9 cellular contexts compared by ENCODE assay signal in the genomic region with DNA sequence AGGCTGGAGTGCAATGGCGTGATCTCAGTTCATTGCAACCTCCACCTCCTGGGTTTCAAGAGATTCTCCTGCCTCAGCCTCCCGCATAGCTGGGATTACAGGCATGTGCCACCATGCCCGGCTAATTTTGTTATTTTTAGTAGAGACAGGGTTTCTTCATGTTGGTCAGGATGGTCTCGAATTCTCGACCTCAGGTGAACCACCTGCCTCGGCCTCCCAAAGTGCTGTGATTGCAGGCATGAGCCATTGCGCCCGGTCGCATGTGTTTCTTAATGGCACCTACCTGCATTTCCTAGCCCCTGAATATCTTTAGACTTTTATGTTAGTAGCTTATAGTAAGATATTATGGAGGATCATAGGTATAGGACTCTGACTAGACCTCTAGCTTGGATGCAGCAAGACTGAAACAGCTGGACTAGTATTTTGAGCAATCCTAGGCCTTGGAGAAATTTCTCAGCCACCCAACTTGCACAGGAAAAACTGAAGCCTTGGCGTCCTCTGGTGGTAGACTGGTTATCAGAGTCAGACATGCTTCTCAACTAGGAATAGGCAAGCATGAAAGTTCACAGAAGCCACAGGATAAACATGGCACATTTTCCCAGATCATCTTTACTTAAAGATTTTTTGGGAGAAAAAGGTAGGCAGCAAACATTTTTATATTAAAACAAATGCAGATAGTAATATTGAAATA. TPM values are rescaled to one million over a fixed set of nuclear protein-coding genes. Genes with fewer than 3 reads are reported as not detected.
DNase-seq lines count a peak whose midpoint lies in the region; ATAC-seq and TF ChIP-seq lines count a peak whose summit lies in the region.
"Had no signal": no experiment of that assay in that cellular context is flagged by ENCODE, and none has a peak within 500 bp of the region (broad histone marks: within the 10 kb centered on the region; RNA-seq: fewer than 3 reads in every experiment).

No MANE protein-coding gene starts in this region.

- H3K27ac Mint-ChIP-seq in activated naive CD4-positive, alpha-beta T cell treated with anti-CD3 and anti-CD28 coated beads, Interleukin-2, amount 10 ng/mL, durations not matched to agents 7 days and 5 days: no peak overlapping the region
- H3K27ac Mint-ChIP-seq in activated naive CD4-positive, alpha-beta T cell treated with anti-CD3 and anti-CD28 coated beads, Interleukin-2, amount 50 U/mL, for 72 hours: peak overlapping the region in 1 of 2 donors; percentile 22
- H3K27ac Mint-ChIP-seq in activated CD8-positive, alpha-beta T cell treated with anti-CD3 and anti-CD28 coated beads, Interleukin-2, amount 10 ng/mL, durations not matched to agents 7 days and 5 days: no peak overlapping the region
- H3K27ac Mint-ChIP-seq: dendritic cell treated with granulocyte-macrophage colony-stimulating factor and Interleukin-4, amounts not matched to agents 40 ng/mL and 50 ng/mL, for 4 days had no signal

- H3K4me1 Mint-ChIP-seq in activated naive CD4-positive, alpha-beta T cell treated with anti-CD3 and anti-CD28 coated beads, Interleukin-2, amount 10 ng/mL, durations not matched to agents 7 days and 5 days: no peaks in the 10 kb centered on the region
- peaks cover 21% of the 10 kb centered on the region for H3K4me1 Mint-ChIP-seq in activated CD8-positive, alpha-beta T cell treated with anti-CD3 and anti-CD28 coated beads, Interleukin-2, amount 10 ng/mL, durations not matched to agents 7 days and 5 days (ENCODE audit: low read depth)

- CTCF ChIA-PET in activated naive CD4-positive, alpha-beta T cell treated with anti-CD3 and anti-CD28 coated beads, Interleukin-2, amount 10 ng/mL, durations not matched to agents 7 days and 5 days (lab: Charles Lee): interaction anchor here (0.5 to 2.5 kb wide), 7 partner anchors 10 to 243 kb away, joined by 3 to 10 read pairs (median 3); no protein-coding TSS in a partner anchor
- CTCF ChIA-PET in activated CD8-positive, alpha-beta T cell treated with anti-CD3 and anti-CD28 coated beads, Interleukin-2, amount 10 ng/mL, durations not matched to agents 7 days and 5 days (lab: Charles Lee): interaction anchor here (0.6 to 1.9 kb wide), 10 partner anchors 10 to 243 kb away, joined by 3 to 8 read pairs (median 4); partner anchors contain the start of gene PTPMT1

- no peak for TF ChIP-seq POLR2A in NB4 (IDR thresholded peaks at IDR 0.05; ENCODE audit: extremely low read depth, insufficient read length)

- H3K9me3 ChIP-seq in right cardiac atrium (ENCODE audit: control insufficient read depth, low read length) (no peaks in the 10 kb centered on the region), smooth muscle cell (replicated peaks; ENCODE audit: low read depth) (no peaks in the 10 kb centered on the region)

- H3K9ac ChIP-seq in smooth muscle cell (ENCODE audit: low read depth): no peak overlapping the region

- H4K20me1 ChIP-seq in smooth muscle cell (ENCODE audit: low read depth): no peaks in the 10 kb centered on the region

- H3K36me3 Mint-ChIP-seq in activated naive CD4-positive, alpha-beta T cell treated with anti-CD3 and anti-CD28 coated beads, Interleukin-2, amount 10 ng/mL, durations not matched to agents 7 days and 5 days: peaks cover 21% of the 10 kb centered on the region
- H3K36me3 Mint-ChIP-seq in activated naive CD4-positive, alpha-beta T cell treated with anti-CD3 and anti-CD28 coated beads, Interleukin-2, amount 50 U/mL, for 72 hours: peaks cover 0 to 5% of the 10 kb centered on the region in 2 donors
- peaks cover 24% of the 10 kb centered on the region for H3K36me3 Mint-ChIP-seq in activated CD8-positive, alpha-beta T cell treated with anti-CD3 and anti-CD28 coated beads, Interleukin-2, amount 10 ng/mL, durations not matched to agents 7 days and 5 days (ENCODE audit: low read depth)

- H3K79me2 ChIP-seq in smooth muscle cell (ENCODE audit: low read depth): no peaks in the 10 kb centered on the region

- no peak overlapping the region for H3K4me3 Mint-ChIP-seq in activated naive CD4-positive, alpha-beta T cell treated with anti-CD3 and anti-CD28 coated beads, Interleukin-2, amount 10 ng/mL, durations not matched to agents 7 days and 5 days
- no peak overlapping the region for H3K4me3 Mint-ChIP-seq in activated CD8-positive, alpha-beta T cell treated with anti-CD3 and anti-CD28 coated beads, Interleukin-2, amount 10 ng/mL, durations not matched to agents 7 days and 5 days
- H3K4me3 Mint-ChIP-seq: dendritic cell treated with granulocyte-macrophage colony-stimulating factor and Interleukin-4, amounts not matched to agents 40 ng/mL and 50 ng/mL, for 4 days had no signal

- H3K4me1 ChIP-seq in right cardiac atrium (ENCODE audit: control insufficient read depth, insufficient read depth, low read length) (no peaks in the 10 kb centered on the region), smooth muscle cell (ENCODE audit: low read depth) (no peaks in the 10 kb centered on the region)

- H3K27me3 ChIP-seq in right cardiac atrium (ENCODE audit: control insufficient read depth, insufficient read depth) (no peaks in the 10 kb centered on the region), smooth muscle cell (ENCODE audit: low read depth) (no peaks in the 10 kb centered on the region)

- H3K4me3 ChIP-seq in NB4 (ENCODE audit: low read depth, low read length) (no peak overlapping the region), right cardiac atrium (ENCODE audit: low read length) (no peak overlapping the region), smooth muscle cell (no peak overlapping the region)

- H3K36me3 ChIP-seq in smooth muscle cell (ENCODE audit: low read depth): peaks cover 5% of the 10 kb centered on the region

- H3K27me3 Mint-ChIP-seq in activated naive CD4-positive, alpha-beta T cell treated with anti-CD3 and anti-CD28 coated beads, Interleukin-2, amount 10 ng/mL, durations not matched to agents 7 days and 5 days: no peaks in the 10 kb centered on the region
- no peaks in the 10 kb centered on the region for H3K27me3 Mint-ChIP-seq in activated CD8-positive, alpha-beta T cell treated with anti-CD3 and anti-CD28 coated beads, Interleukin-2, amount 10 ng/mL, durations not matched to agents 7 days and 5 days (ENCODE audit: low read depth)
- H3K27me3 Mint-ChIP-seq: dendritic cell treated with granulocyte-macrophage colony-stimulating factor and Interleukin-4, amounts not matched to agents 40 ng/mL and 50 ng/mL, for 4 days had no signal

- peaks cover 4% of the 10 kb centered on the region for H3F3A ChIP-seq in smooth muscle cell (ENCODE audit: low read depth)

- H3K27ac ChIP-seq in right cardiac atrium (ENCODE audit: low read length) (no peak overlapping the region), smooth muscle cell (ENCODE audit: low read depth) (peak overlapping the region; percentile 55)

- intact Hi-C loops in right cardiac atrium (cut with DNase I): no loop called here

- TF ChIP-seq CTCF in NB4 (IDR thresholded peaks at IDR 0.05; ENCODE audit: low read depth, low read length) (peak; percentile 91), smooth muscle cell (IDR thresholded peaks at IDR 0.05; ENCODE audit: borderline replicate concordance, insufficient read depth, poor library complexity, severe bottlenecking) (peak; percentile 64)

- POLR2A ChIA-PET in activated CD8-positive, alpha-beta T cell treated with anti-CD3 and anti-CD28 coated beads, Interleukin-2, amount 10 ng/mL, durations not matched to agents 7 days and 5 days (lab: Charles Lee): no interaction called here

- DNase-seq in activated naive CD4-positive, alpha-beta T cell treated with anti-CD3 and anti-CD28 coated beads, Interleukin-2, amount 10 ng/mL, durations not matched to agents 7 days and 5 days: peak; percentile 53
- no peak for DNase-seq in activated naive CD4-positive, alpha-beta T cell treated with anti-CD3 and anti-CD28 coated beads, Interleukin-2, amount 50 U/mL, for 72 hours (ENCODE audit: low spot score in 2 of 2)
- DNase-seq in NB4 (ENCODE audit: low read depth) (peak; percentile 80), right cardiac atrium (peak in 2 of 3 donors; percentile 30 to 64), smooth muscle cell (lab: John Stamatoyannopoulos, UW; ENCODE audit: unreplicated experiment) (no peak)
- DNase-seq in activated CD8-positive, alpha-beta T cell treated with anti-CD3 and anti-CD28 coated beads, Interleukin-2, amount 10 ng/mL, durations not matched to agents 7 days and 5 days: peak; percentile 44

- H2AFZ ChIP-seq in smooth muscle cell (ENCODE audit: low read depth): no peak overlapping the region

- 85% methylated on average over 10 of the region's 10 CpGs for WGBS in right cardiac atrium
- WGBS in smooth muscle cell (ENCODE audit: low lambda C conversion rate): 88% methylated on average over 10 of the region's 10 CpGs

- no peak for ATAC-seq in activated naive CD4-positive, alpha-beta T cell treated with anti-CD3 and anti-CD28 coated beads, Interleukin-2, amount 50 U/mL, for 72 hours
- ATAC-seq in activated CD8-positive, alpha-beta T cell treated with anti-CD3 and anti-CD28 coated beads, Interleukin-2, amount 10 ng/mL, durations not matched to agents 7 days and 5 days: no peak
- peak; percentile 64 to 68 for ATAC-seq in right cardiac atrium
- ATAC-seq in GM21423 (IDR thresholded peaks at IDR 0.05; ENCODE audit: unreplicated experiment): no peak
- no peak for ATAC-seq in GM18511 (IDR thresholded peaks at IDR 0.05; ENCODE audit: unreplicated experiment)

- no peaks in the 10 kb centered on the region for H3K9me3 Mint-ChIP-seq in activated naive CD4-positive, alpha-beta T cell treated with anti-CD3 and anti-CD28 coated beads, Interleukin-2, amount 10 ng/mL, durations not matched to agents 7 days and 5 days
- no peaks in the 10 kb centered on the region for H3K9me3 Mint-ChIP-seq in activated naive CD4-positive, alpha-beta T cell treated with anti-CD3 and anti-CD28 coated beads, Interleukin-2, amount 50 U/mL, for 72 hours
- H3K9me3 Mint-ChIP-seq in activated CD8-positive, alpha-beta T cell treated with anti-CD3 and anti-CD28 coated beads, Interleukin-2, amount 10 ng/mL, durations not matched to agents 7 days and 5 days (ENCODE audit: insufficient read depth): no peaks in the 10 kb centered on the region
- H3K9me3 Mint-ChIP-seq: dendritic cell treated with granulocyte-macrophage colony-stimulating factor and Interleukin-4, amounts not matched to agents 40 ng/mL and 50 ng/mL, for 4 days had no signal

- peak overlapping the region; percentile 5 for H3K4me2 ChIP-seq in smooth muscle cell

RNA-seq across cellular contexts. Expression of gene C1QTNF4, which starts 22.7 kb away (rescaled TPM):
- 1 to 10 TPM in 1 of 2 donors, under 1 TPM in 1; 0.49 to 1.2 TPM for total RNA-seq in activated naive CD4-positive, alpha-beta T cell treated with anti-CD3 and anti-CD28 coated beads, Interleukin-2, amount 50 U/mL, for 72 hours
- total RNA-seq in activated CD8-positive, alpha-beta T cell treated with anti-CD3 and anti-CD28 coated beads, Interleukin-2, amount 10 ng/mL, durations not matched to agents 7 days and 5 days: not detected
- total RNA-seq in right cardiac atrium (under 1 TPM; 0.33 to 0.74 (median 0.48) TPM), smooth muscle cell (0.09 and 1.3 TPM in 2 replicates)
- polyA plus RNA-seq in right cardiac atrium (0.68 TPM), smooth muscle cell (0.48 and 1.0 TPM in 2 replicates)

RNA-seq across cellular contexts. Expression of gene MTCH2, which starts 25.5 kb away (rescaled TPM):
- total RNA-seq in activated naive CD4-positive, alpha-beta T cell treated with anti-CD3 and anti-CD28 coated beads, Interleukin-2, amount 50 U/mL, for 72 hours: 100 to 1,000 TPM; 103 to 134 TPM
- 100 to 1,000 TPM; 110 to 115 TPM for total RNA-seq in activated CD8-positive, alpha-beta T cell treated with anti-CD3 and anti-CD28 coated beads, Interleukin-2, amount 10 ng/mL, durations not matched to agents 7 days and 5 days
- total RNA-seq in right cardiac atrium: 10 to 100 TPM; 68.4 to 78.6 (median 74.1) TPM
- 43.9 TPM for polyA plus RNA-seq in right cardiac atrium
- 74.0 and 97.0 TPM in 2 replicates for total RNA-seq in smooth muscle cell
- 152 and 177 TPM in 2 replicates for polyA plus RNA-seq in smooth muscle cell

RNA-seq across cellular contexts. Expression of gene FAM180B, which starts 30.4 kb away (rescaled TPM):
- total RNA-seq in activated naive CD4-positive, alpha-beta T cell treated with anti-CD3 and anti-CD28 coated beads, Interleukin-2, amount 50 U/mL, for 72 hours: under 1 TPM in 1 of 2 donors, not detected in 1; 0.18 TPM
- total RNA-seq in activated CD8-positive, alpha-beta T cell treated with anti-CD3 and anti-CD28 coated beads, Interleukin-2, amount 10 ng/mL, durations not matched to agents 7 days and 5 days: not detected
- total RNA-seq in right cardiac atrium (under 1 TPM in 2 of 4 donors, not detected in 2; 0.17 to 0.32 TPM), smooth muscle cell (not detected in 2 replicates)
- polyA plus RNA-seq in right cardiac atrium (0.25 TPM), smooth muscle cell (0.46 TPM in 1 of 2 replicates, not detected in the other)

RNA-seq across cellular contexts. Expression of gene NDUFS3, which starts 38.0 kb away (rescaled TPM):
- 100 to 1,000 TPM; 128 to 158 TPM for total RNA-seq in activated naive CD4-positive, alpha-beta T cell treated with anti-CD3 and anti-CD28 coated beads, Interleukin-2, amount 50 U/mL, for 72 hours
- 100 to 1,000 TPM; 114 to 121 TPM for total RNA-seq in activated CD8-positive, alpha-beta T cell treated with anti-CD3 and anti-CD28 coated beads, Interleukin-2, amount 10 ng/mL, durations not matched to agents 7 days and 5 days
- 100 to 1,000 TPM; 143 to 189 (median 165) TPM for total RNA-seq in right cardiac atrium
- polyA plus RNA-seq in right cardiac atrium: 260 TPM
- total RNA-seq in smooth muscle cell: 53.8 and 60.8 TPM in 2 replicates
- polyA plus RNA-seq in smooth muscle cell: 106 and 110 TPM in 2 replicates

RNA-seq across cellular contexts. Expression of gene KBTBD4, which starts 38.1 kb away (rescaled TPM):
- total RNA-seq in activated naive CD4-positive, alpha-beta T cell treated with anti-CD3 and anti-CD28 coated beads, Interleukin-2, amount 50 U/mL, for 72 hours: 10 to 100 TPM; 22.1 to 25.4 TPM
- 10 to 100 TPM; 17.7 to 20.7 TPM for total RNA-seq in activated CD8-positive, alpha-beta T cell treated with anti-CD3 and anti-CD28 coated beads, Interleukin-2, amount 10 ng/mL, durations not matched to agents 7 days and 5 days
- total RNA-seq in right cardiac atrium (10 to 100 TPM; 14.2 to 18.1 (median 14.6) TPM), smooth muscle cell (9.4 and 17.5 TPM in 2 replicates)
- polyA plus RNA-seq in right cardiac atrium (8.1 TPM), smooth muscle cell (13.7 and 14.2 TPM in 2 replicates)

Comparison
In these comparisons a context has a peak if more than half of its experiments do, and no peak if none do; other contexts are left out.
1. DNase-seq: peak in activated naive CD4-positive, alpha-beta T cell treated with anti-CD3 and anti-CD28 coated beads, Interleukin-2, amount 10 ng/mL, durations not matched to agents 7 days and 5 days (single experiment), NB4 (single experiment), activated CD8-positive, alpha-beta T cell treated with anti-CD3 and anti-CD28 coated beads, Interleukin-2, amount 10 ng/mL, durations not matched to agents 7 days and 5 days (single experiment) and right cardiac atrium (2 of 3); none in activated naive CD4-positive, alpha-beta T cell treated with anti-CD3 and anti-CD28 coated beads, Interleukin-2, amount 50 U/mL, for 72 hours (0 of 2) and smooth muscle cell (single experiment).
2. ATAC-seq: peak in right cardiac atrium (2 of 2); none in activated naive CD4-positive, alpha-beta T cell treated with anti-CD3 and anti-CD28 coated beads, Interleukin-2, amount 50 U/mL, for 72 hours (0 of 2), activated CD8-positive, alpha-beta T cell treated with anti-CD3 and anti-CD28 coated beads, Interleukin-2, amount 10 ng/mL, durations not matched to agents 7 days and 5 days (single experiment), GM21423 (single experiment) and GM18511 (single experiment).